Comparison of ENCODE assay signal across 12 cellular contexts in the genomic region with DNA sequence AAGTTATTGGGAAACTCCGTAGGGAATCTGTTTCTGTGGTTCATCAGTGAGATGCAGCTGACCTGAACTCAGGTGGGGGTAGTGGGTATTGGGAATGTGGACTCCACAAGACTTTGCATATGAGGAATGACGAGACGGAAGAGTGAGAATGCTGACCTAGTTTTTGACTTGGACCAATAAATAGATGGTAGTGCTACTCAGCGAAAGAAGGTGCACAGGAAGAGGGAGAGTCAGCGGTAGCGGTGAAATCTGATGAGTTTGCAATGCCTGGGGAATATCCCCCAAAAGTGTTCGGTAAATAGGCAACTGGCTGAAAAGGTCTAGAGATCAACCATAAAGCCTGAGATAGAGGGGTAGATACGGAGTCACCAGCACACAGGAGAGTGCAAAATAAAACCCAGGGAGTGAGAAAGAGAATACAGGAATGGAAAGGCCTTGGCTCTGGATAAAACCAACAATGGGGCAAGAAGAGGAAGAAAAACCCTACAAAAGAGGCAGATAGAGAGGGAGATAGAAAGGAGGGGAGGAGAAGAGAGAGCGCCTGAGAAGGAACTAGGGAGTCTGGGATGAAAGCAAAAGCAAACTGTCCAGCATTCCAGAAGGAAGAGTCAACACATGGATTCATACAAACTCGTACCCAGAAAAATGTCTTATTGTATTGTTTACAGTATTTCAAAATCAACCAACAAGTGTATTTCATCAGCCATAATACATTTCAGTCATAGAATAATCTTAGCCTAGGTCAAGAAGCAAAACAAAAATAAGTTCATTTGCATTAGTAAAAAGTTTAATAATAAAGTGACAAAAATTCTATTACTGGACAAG. TPM values are rescaled to one million over a fixed set of nuclear protein-coding genes. Genes with fewer than 3 reads are reported as not detected.
DNase-seq lines count a peak whose midpoint lies in the region; ATAC-seq, FAIRE-seq and TF ChIP-seq lines count a peak whose summit lies in the region.
"Had no signal": no experiment of that assay in that cellular context is flagged by ENCODE, and none has a peak within 500 bp of the region (broad histone marks: within the 10 kb centered on the region; RNA-seq: fewer than 3 reads in every experiment).

No MANE protein-coding gene starts in this region.

- 0 out of 4 replicates have a peak, but pooled peaks of 1 of the 2 experiments have one; percentile 12 for TF ChIP-seq EP300 in SK-N-SH (IDR thresholded peaks at IDR 0.05; ENCODE audit: borderline replicate concordance in 1 of 2, low read depth in 1 of 2, low read length in 1 of 2)
- TF ChIP-seq EP300 in stomach (IDR thresholded peaks at IDR 0.05), result no peak

- peaks cover 11% of the 10 kb centered on the region for H3F3A ChIP-seq in SK-N-SH (replicated peaks; ENCODE audit: insufficient read depth)

- POLR2A ChIA-PET in SK-N-SH (lab: Yijun Ruan, JAX), result no interaction called here

- H3K4me2 ChIP-seq in SK-N-SH, result peak overlapping the region; percentile 82

- H3K27me3 ChIP-seq in SK-N-SH (ENCODE audit: insufficient read depth) (no peaks in the 10 kb centered on the region), stomach (no peaks in the 10 kb centered on the region)

- H3K79me2 ChIP-seq in SK-N-SH (ENCODE audit: insufficient read depth), result peaks cover 98% of the 10 kb centered on the region

- H4K20me1 ChIP-seq in SK-N-SH (ENCODE audit: insufficient read depth), result peaks cover 79% of the 10 kb centered on the region

- H3K9me2 ChIP-seq in SK-N-SH, result no peaks in the 10 kb centered on the region

- H3K36me3 ChIP-seq in SK-N-SH (replicated peaks in 1 of 2; ENCODE audit: control insufficient read depth in 1 of 2, insufficient read depth in 2 of 2, low read length in 1 of 2) (peaks cover 0 to 12% of the 10 kb centered on the region in 2 experiments), stomach (peaks cover 0 to 3% (median 0%) of the 10 kb centered on the region in 4 donors), kidney (ENCODE audit: control insufficient read depth in 1 of 2, insufficient read depth in 2 of 2, low read length in 2 of 2) (no peaks in the 10 kb centered on the region)

- TF ChIP-seq CTCF in SK-N-SH (IDR thresholded peaks at IDR 0.05) (no peak), fibroblast of mammary gland (conservative IDR thresholded peaks at IDR 0.05; ENCODE audit: control insufficient read depth, insufficient read depth, low read depth, low read length) (no peak), stomach (IDR thresholded peaks at IDR 0.05) (no peak), kidney (IDR thresholded peaks at IDR 0.05; ENCODE audit: borderline replicate concordance, extremely low read depth, insufficient read depth) (no peak)

- no peak for TF ChIP-seq RAD21 in SK-N-SH (IDR thresholded peaks at IDR 0.05; ENCODE audit: low read length)

- H3K9me3 ChIP-seq in SK-N-SH (no peaks in the 10 kb centered on the region), stomach (no peaks in the 10 kb centered on the region), kidney (ENCODE audit: control insufficient read depth in 1 of 2, low read length in 2 of 2) (no peaks in the 10 kb centered on the region)

- WGBS in SK-N-SH (ENCODE audit: low lambda C conversion rate), result 79% methylated on average over 10 of the region's 10 CpGs
- WGBS in stomach, 5 donors, result 79 to 82% (median 80%) methylated on average over 10 of the region's 10 CpGs

- DNase-seq in H54 (ENCODE audit: insufficient read length, low spot score), result no peak
- no peak for DNase-seq in SK-N-SH
- DNase-seq in fibroblast of mammary gland (ENCODE audit: low read depth), result peak; percentile 87
- no peak for DNase-seq in stomach
- no peak for DNase-seq in kidney
- DNase-seq in activated CD4-positive, alpha-beta T cell treated with anti-CD3 and anti-CD28 coated beads for 48 hours, result no peak
- DNase-seq in HT-29 (ENCODE audit: low spot score), result no peak
- DNase-seq: activated effector memory CD4-positive, alpha-beta T cell treated with anti-CD3 and anti-CD28 coated beads, Interleukin-2, amount 50 U/mL, for 16 hours; KBM-7; small intestine had no signal

- CTCF ChIA-PET in SK-N-SH (lab: Yijun Ruan, JAX), result no interaction called here

- H3K27ac ChIP-seq in SK-N-SH (ENCODE audit: low read depth in 2 of 2, low read length in 1 of 2), result peak overlapping the region in 1 of 2 experiments; percentile 72; a peak in 2 of 4 replicates
- peak overlapping the region in 4 of 5 donors; percentile 4 to 75 (median 53) for H3K27ac ChIP-seq in stomach
- H3K27ac ChIP-seq in kidney (ENCODE audit: low read depth in 2 of 2, low read length in 2 of 2), result no peak overlapping the region

- H3K4me1 ChIP-seq in SK-N-SH (ENCODE audit: control insufficient read depth in 1 of 2, insufficient read depth in 2 of 2, low read depth in 1 of 2, low read length in 1 of 2) (peaks cover 9 to 34% of the 10 kb centered on the region in 2 experiments; a peak in 2 of 4 replicates), stomach (peaks cover 15 to 91% (median 66%) of the 10 kb centered on the region in 4 donors), kidney (ENCODE audit: control insufficient read depth in 1 of 2, insufficient read depth in 1 of 2, low read depth in 1 of 2, low read length in 2 of 2) (peaks cover 16 to 31% of the 10 kb centered on the region in 2 donors)

- no peak overlapping the region for H2AFZ ChIP-seq in SK-N-SH (ENCODE audit: low read depth)

- H3K9ac ChIP-seq in SK-N-SH (peak overlapping the region; percentile 35; the same call in 1 of the 2 replicates), kidney (ENCODE audit: low read length in 2 of 2) (no peak overlapping the region)

- intact Hi-C loops in stomach (cut with DNase I; ENCODE audit: low total_unique reads), result no loop called here
- intact Hi-C loops in kidney (cut with DNase I), result no loop called here

- TF ChIP-seq POLR2A in H54 (IDR thresholded peaks at IDR 0.05; ENCODE audit: low read depth, low read length), result no peak
- no peak for TF ChIP-seq POLR2A in stomach (IDR thresholded peaks at IDR 0.05)

- peak overlapping the region in 1 of 2 experiments; percentile 70; a peak in 1 of 4 replicates for H3K4me3 ChIP-seq in SK-N-SH (ENCODE audit: low read depth in 2 of 2, low read length in 1 of 2)
- peak overlapping the region; percentile 17 for H3K4me3 ChIP-seq in fibroblast of mammary gland (ENCODE audit: control insufficient read depth, low read depth, low read length)
- peak overlapping the region in 2 of 4 donors; percentile 72 to 73 for H3K4me3 ChIP-seq in stomach
- H3K4me3 ChIP-seq in kidney (ENCODE audit: low read length in 2 of 2), result peak overlapping the region in 1 of 2 donors; percentile 33

- ATAC-seq in GM18858 (IDR thresholded peaks at IDR 0.05; ENCODE audit: unreplicated experiment), result no peak
- ATAC-seq: stimulated activated memory B cell treated with anti-CD40 and anti-IgM and Interleukin-4, amounts not matched to agents 10 μg/mL and 1 μg/mL and 100 μg/mL, for 72 hours had no signal

- FAIRE-seq in H54 (lab: Jason Lieb, UNC) (peak; percentile 90), kidney (lab: Jason Lieb, UNC) (no peak)
- FAIRE-seq: small intestine had no signal

TF ChIP-seq in SK-N-SH, 30 proteins besides CTCF, POLR2A, EP300 and RAD21 (continues in another document):
- TF ChIP-seq TEAD4 (IDR thresholded peaks at IDR 0.05; ENCODE audit: borderline replicate concordance, insufficient read depth), result 0 out of 2 replicates have a peak, but pooled peaks have one; percentile 43
- TF ChIP-seq, protein P1, sequence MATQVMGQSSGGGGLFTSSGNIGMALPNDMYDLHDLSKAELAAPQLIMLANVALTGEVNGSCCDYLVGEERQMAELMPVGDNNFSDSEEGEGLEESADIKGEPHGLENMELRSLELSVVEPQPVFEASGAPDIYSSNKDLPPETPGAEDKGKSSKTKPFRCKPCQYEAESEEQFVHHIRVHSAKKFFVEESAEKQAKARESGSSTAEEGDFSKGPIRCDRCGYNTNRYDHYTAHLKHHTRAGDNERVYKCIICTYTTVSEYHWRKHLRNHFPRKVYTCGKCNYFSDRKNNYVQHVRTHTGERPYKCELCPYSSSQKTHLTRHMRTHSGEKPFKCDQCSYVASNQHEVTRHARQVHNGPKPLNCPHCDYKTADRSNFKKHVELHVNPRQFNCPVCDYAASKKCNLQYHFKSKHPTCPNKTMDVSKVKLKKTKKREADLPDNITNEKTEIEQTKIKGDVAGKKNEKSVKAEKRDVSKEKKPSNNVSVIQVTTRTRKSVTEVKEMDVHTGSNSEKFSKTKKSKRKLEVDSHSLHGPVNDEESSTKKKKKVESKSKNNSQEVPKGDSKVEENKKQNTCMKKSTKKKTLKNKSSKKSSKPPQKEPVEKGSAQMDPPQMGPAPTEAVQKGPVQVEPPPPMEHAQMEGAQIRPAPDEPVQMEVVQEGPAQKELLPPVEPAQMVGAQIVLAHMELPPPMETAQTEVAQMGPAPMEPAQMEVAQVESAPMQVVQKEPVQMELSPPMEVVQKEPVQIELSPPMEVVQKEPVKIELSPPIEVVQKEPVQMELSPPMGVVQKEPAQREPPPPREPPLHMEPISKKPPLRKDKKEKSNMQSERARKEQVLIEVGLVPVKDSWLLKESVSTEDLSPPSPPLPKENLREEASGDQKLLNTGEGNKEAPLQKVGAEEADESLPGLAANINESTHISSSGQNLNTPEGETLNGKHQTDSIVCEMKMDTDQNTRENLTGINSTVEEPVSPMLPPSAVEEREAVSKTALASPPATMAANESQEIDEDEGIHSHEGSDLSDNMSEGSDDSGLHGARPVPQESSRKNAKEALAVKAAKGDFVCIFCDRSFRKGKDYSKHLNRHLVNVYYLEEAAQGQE (IDR thresholded peaks at IDR 0.05; ENCODE audit: low read depth, low read length), result no peak
- no peak for TF ChIP-seq YY1 (IDR thresholded peaks at IDR 0.05; ENCODE audit: low read depth)
- TF ChIP-seq FOSL2 (IDR thresholded peaks at IDR 0.05; ENCODE audit: borderline replicate concordance, low read depth), result peak; percentile 43; the same call in 1 of the 2 replicates
- TF ChIP-seq CHD2 (IDR thresholded peaks at IDR 0.05; ENCODE audit: low read length, partially characterized antibody), result no peak
- TF ChIP-seq FOXJ3 (CRISPR knock-in tag; IDR thresholded peaks at IDR 0.05), result no peak
- peak; percentile 47 for TF ChIP-seq JUND (IDR thresholded peaks at IDR 0.05)

RNA-seq across cellular contexts. Expression of gene ARHGAP21, which starts 5.4 kb away (rescaled TPM):
- polyA plus RNA-seq in SK-N-SH (2012; rRNA removed) (27.8 and 35.5 TPM in 2 replicates), stomach (10 to 100 TPM; 12.7 to 37.7 (median 20.5) TPM), kidney (ENCODE audit: insufficient read depth, low read depth, low replicate concordance) (12.7 TPM)
- 27.1 and 28.9 TPM in 2 replicates for polyA plus RNA-seq in SK-N-SH (2012; cell fraction: cytosol; rRNA removed)
- polyA plus RNA-seq in SK-N-SH (2012; cell fraction: nucleus; rRNA removed), result 36.7 and 69.5 TPM in 2 replicates
- total RNA-seq in stomach (100 to 1,000 TPM in 1 of 5 donors, 10 to 100 TPM in 4; 24.9 to 166 (median 93.9) TPM), kidney (74.3 TPM)
- total RNA-seq in HT-29 (2014; rRNA removed; shearing (Covaris generic)), result 31.7 and 33.7 TPM in 2 replicates

Comparison
In these comparisons a context has a peak if more than half of its experiments do, and no peak if none do; other contexts are left out.
1. H3K27ac ChIP-seq: peak in stomach (4 of 5); none in kidney (0 of 2).